In the genomic region with DNA sequence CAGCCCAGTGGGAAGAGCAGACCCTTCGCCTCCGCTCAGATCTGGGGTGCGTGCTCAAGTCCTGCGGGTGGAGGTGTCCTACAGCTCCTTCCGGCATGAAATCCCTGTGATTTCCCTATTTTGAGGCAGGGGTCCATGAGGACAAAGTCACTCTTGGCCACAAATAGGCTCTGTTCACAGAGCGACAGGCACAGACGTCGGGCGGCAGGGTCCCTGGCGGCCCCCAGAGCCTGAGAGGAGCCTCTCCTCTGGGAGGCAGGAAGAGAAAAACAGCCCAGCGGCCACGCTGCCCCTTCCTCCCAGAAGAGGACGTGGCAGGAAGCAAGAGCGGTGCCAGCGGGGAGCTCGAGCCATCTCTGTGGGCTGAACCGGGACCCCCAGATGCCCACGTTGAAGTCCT, we compare ENCODE assay signal across 19 cellular contexts.
"Had no signal": no experiment of that assay in that cellular context is flagged by ENCODE, and none has a peak within 500 bp of the region (broad histone marks: within the 10 kb centered on the region; RNA-seq: fewer than 3 reads in every experiment).

No MANE protein-coding gene starts in this region.

- H3K36me3 ChIP-seq: colonic mucosa, esophagus muscularis mucosa, heart right ventricle, left lung, lower lobe of right lung had no signal

- H3K4me3 ChIP-seq: colonic mucosa, dorsolateral prefrontal cortex, esophagus muscularis mucosa, heart right ventricle, left lung, lower lobe of right lung, mucosa of descending colon had no signal

- H3K27me3 ChIP-seq: colonic mucosa, dorsolateral prefrontal cortex, esophagus muscularis mucosa, heart right ventricle, left lung had no signal

- H3K27ac Mint-ChIP-seq: mesothelial cell of epicardium had no signal

- DNase-seq: cerebellar nuclear complex; colonic mucosa; dermis blood vessel endothelial cell; dorsolateral prefrontal cortex; effector CD4-positive, alpha-beta T cell; effector memory CD4-positive, alpha-beta T cell; foreskin keratinocyte; glutamatergic neuron; head of caudate nucleus; hippocampal formation; left cardiac atrium; left ventricle myocardium superior; lower lobe of right lung; mesenchymal stem cell; mucosa of descending colon had no signal

- H3K27ac ChIP-seq: colonic mucosa, esophagus muscularis mucosa, foreskin keratinocyte, heart right ventricle, left lung, lower lobe of right lung had no signal

- H3K9me3 Mint-ChIP-seq: mesothelial cell of epicardium had no signal

- H3K4me1 ChIP-seq: colonic mucosa, foreskin keratinocyte, left lung had no signal

- H3K36me3 Mint-ChIP-seq: mesothelial cell of epicardium had no signal

- ATAC-seq: foreskin keratinocyte, heart right ventricle, left cardiac atrium, left lung, left ventricle myocardium superior, lower lobe of right lung, mucosa of descending colon had no signal

- H3K9me3 ChIP-seq: colonic mucosa, esophagus muscularis mucosa, heart right ventricle, left lung, lower lobe of right lung, mucosa of descending colon had no signal

- H3K4me3 Mint-ChIP-seq: mesothelial cell of epicardium had no signal
